ENCODE assay signal across 9 cellular contexts in the genomic region with DNA sequence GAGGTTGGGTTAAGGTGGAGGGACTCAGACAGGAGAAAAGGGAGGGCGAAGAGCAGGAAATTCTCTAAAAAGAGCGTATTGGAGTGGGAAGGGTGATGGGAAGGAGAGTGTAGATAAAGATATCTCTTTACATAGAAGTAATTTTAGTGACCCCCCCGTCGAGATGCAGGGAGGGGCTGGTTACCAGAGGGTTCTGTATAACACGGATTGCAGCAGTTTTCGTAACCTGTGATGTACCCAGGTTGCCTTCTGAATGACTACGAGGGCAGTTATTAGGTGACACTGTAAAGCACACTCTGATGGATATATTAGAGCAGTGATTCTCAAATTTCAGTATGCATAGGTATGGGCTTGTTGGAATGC. TPM values are rescaled to one million over a fixed set of nuclear protein-coding genes. Genes with fewer than 3 reads are reported as not detected.
DNase-seq lines count a peak whose midpoint lies in the region; ATAC-seq, FAIRE-seq and TF ChIP-seq lines count a peak whose summit lies in the region.
"Had no signal": no experiment of that assay in that cellular context is flagged by ENCODE, and none has a peak within 500 bp of the region (broad histone marks: within the 10 kb centered on the region; RNA-seq: fewer than 3 reads in every experiment).

No MANE protein-coding gene starts in this region.

- FAIRE-seq in small intestine (lab: Jason Lieb, UNC): no peak

- CTCF ChIA-PET in SK-N-SH (lab: Yijun Ruan, JAX): interaction anchor here (0.8 to 3.5 kb wide), 3 partner anchors 12 to 439 kb away, joined by 3 to 13 read pairs (median 3); no protein-coding TSS in a partner anchor
- CTCF ChIA-PET in GM10248 (lab: Yijun Ruan, JAX): interaction anchor here (1.6 to 5.1 kb wide), 2 partner anchors 11 to 12 kb away, joined by 9 to 23 read pairs; no protein-coding TSS in a partner anchor

- H3K9me3 Mint-ChIP-seq in GM23338: no peaks in the 10 kb centered on the region; the same call in 1 of the 3 replicates

- TF ChIP-seq CTCF in GM23338 (conservative IDR thresholded peaks at IDR 0.05; ENCODE audit: low read depth in 2 of 2) (no peak), SK-N-SH (IDR thresholded peaks at IDR 0.05) (no peak), fibroblast of villous mesenchyme (IDR thresholded peaks at IDR 0.05; ENCODE audit: insufficient read depth, low read depth, low read length) (no peak), GM10248 (IDR thresholded peaks at IDR 0.05; ENCODE audit: control extremely low read depth, extremely low read depth, low read depth, missing control alignments) (no peak)

- no peak for TF ChIP-seq RAD21 in SK-N-SH (IDR thresholded peaks at IDR 0.05; ENCODE audit: low read length)

- peak overlapping the region; percentile 64 for H3K27ac Mint-ChIP-seq in GM23338

- H3K27me3 ChIP-seq in GM23338 (ENCODE audit: insufficient read depth) (no peaks in the 10 kb centered on the region), SK-N-SH (ENCODE audit: insufficient read depth) (no peaks in the 10 kb centered on the region), small intestine (ENCODE audit: control insufficient read depth in 2 of 2, insufficient read depth in 2 of 2, low read length in 2 of 2) (no peaks in the 10 kb centered on the region)

- peaks cover 21% of the 10 kb centered on the region; the same call in 2 of the 3 replicates for H3K4me1 Mint-ChIP-seq in GM23338

- H4K20me1 ChIP-seq in GM23338 (replicated peaks; ENCODE audit: insufficient read depth): no peaks in the 10 kb centered on the region
- H4K20me1 ChIP-seq in SK-N-SH (ENCODE audit: insufficient read depth): no peaks in the 10 kb centered on the region

- no peak for TF ChIP-seq EP300 in SK-N-SH (IDR thresholded peaks at IDR 0.05; ENCODE audit: borderline replicate concordance in 1 of 2, low read depth in 1 of 2, low read length in 1 of 2)

- ATAC-seq in GM23338: no peak

- H3F3A ChIP-seq in GM23338 (replicated peaks; ENCODE audit: low read depth) (no peaks in the 10 kb centered on the region; the same call in 1 of the 2 replicates), SK-N-SH (replicated peaks; ENCODE audit: insufficient read depth) (peaks cover 21% of the 10 kb centered on the region)

- H3K4me2 ChIP-seq in GM23338: peak overlapping the region; percentile 92
- peak overlapping the region; percentile 90 for H3K4me2 ChIP-seq in SK-N-SH

- H3K4me3 ChIP-seq in GM23338 (peak overlapping the region; percentile 81), SK-N-SH (ENCODE audit: low read depth in 2 of 2, low read length in 1 of 2) (peak overlapping the region; percentile 77 to 99), fibroblast of villous mesenchyme (ENCODE audit: low read depth, low read length) (peak overlapping the region; percentile 87), small intestine (ENCODE audit: low read depth in 1 of 2, low read length in 2 of 2) (peak overlapping the region; percentile 52 to 54)

- H3K4me3 Mint-ChIP-seq in GM23338: peak overlapping the region; percentile 95

- no peaks in the 10 kb centered on the region for H3K36me3 ChIP-seq in GM23338 (ENCODE audit: insufficient read depth)
- no peaks in the 10 kb centered on the region for H3K36me3 ChIP-seq in SK-N-SH (replicated peaks in 1 of 2; ENCODE audit: control insufficient read depth in 1 of 2, insufficient read depth in 2 of 2, low read length in 1 of 2)
- H3K36me3 ChIP-seq in small intestine (ENCODE audit: control insufficient read depth in 2 of 2, insufficient read depth in 2 of 2, low read length in 2 of 2): no peaks in the 10 kb centered on the region

- H2AFZ ChIP-seq in GM23338 (peak overlapping the region; percentile 96), SK-N-SH (ENCODE audit: low read depth) (peak overlapping the region; percentile 99)

- peaks cover 5% of the 10 kb centered on the region for H3K27me3 Mint-ChIP-seq in GM23338 (ENCODE audit: insufficient read depth, low read depth, poor library complexity)

- H3K9me2 ChIP-seq in GM23338 (ENCODE audit: insufficient read depth) (no peaks in the 10 kb centered on the region), SK-N-SH (no peaks in the 10 kb centered on the region)

- no peaks in the 10 kb centered on the region for H3K36me3 Mint-ChIP-seq in GM23338 (ENCODE audit: low read depth)

- H3K9ac ChIP-seq in SK-N-SH: peak overlapping the region; percentile 92

- WGBS in SK-N-SH (ENCODE audit: low lambda C conversion rate): 8% methylated on average over 7 of the region's 7 CpGs
- WGBS in small intestine, 3 donors: 4 to 10% (median 8%) methylated on average over 7 of the region's 7 CpGs

- H3K79me2 ChIP-seq in GM23338 (replicated peaks; ENCODE audit: insufficient read depth): peaks cover 11% of the 10 kb centered on the region
- peaks cover 35% of the 10 kb centered on the region for H3K79me2 ChIP-seq in SK-N-SH (ENCODE audit: insufficient read depth)

- H3K27ac ChIP-seq in GM23338 (ENCODE audit: low read depth): no peak overlapping the region
- H3K27ac ChIP-seq in SK-N-SH (ENCODE audit: low read depth in 2 of 2, low read length in 1 of 2): peak overlapping the region; percentile 67 to 95
- peak overlapping the region in 1 of 2 donors; percentile 90 for H3K27ac ChIP-seq in small intestine (ENCODE audit: low read depth in 1 of 2, low read length in 1 of 2)

- no peaks in the 10 kb centered on the region for H3K9me3 ChIP-seq in SK-N-SH
- H3K9me3 ChIP-seq in small intestine (ENCODE audit: control insufficient read depth, low read depth): no peaks in the 10 kb centered on the region

- DNase-seq in GM23338 (ENCODE audit: low spot score) (no peak), SK-N-SH (no peak), fibroblast of villous mesenchyme (ENCODE audit: low read depth) (no peak), small intestine (no peak), nucleus accumbens (lab: John Stamatoyannopoulos, UW) (no peak), HuH-7 (ENCODE audit: low spot score) (no peak), NCI-H2196 (lab: John Stamatoyannopoulos, UW; ENCODE audit: unreplicated experiment) (no peak), GM10248 (ENCODE audit: extremely low spot score) (no peak)

- POLR2A ChIA-PET in SK-N-SH (lab: Yijun Ruan, JAX) (interaction anchor here (1.5 kb wide), 1 partner anchor 206 kb away, joined by 4 read pairs; a partner anchor contains a TSS), GM10248 (lab: Yijun Ruan, JAX) (no interaction called here)

- H3K4me1 ChIP-seq in GM23338 (ENCODE audit: insufficient read depth) (peaks cover 13% of the 10 kb centered on the region; the same call in 1 of the 2 replicates), SK-N-SH (ENCODE audit: control insufficient read depth in 1 of 2, insufficient read depth in 2 of 2, low read depth in 1 of 2, low read length in 1 of 2) (peaks cover 0 to 14% of the 10 kb centered on the region in 2 experiments; a peak in 1 of 4 replicates), small intestine (ENCODE audit: control insufficient read depth in 2 of 2, insufficient read depth in 1 of 2, low read depth in 1 of 2, low read length in 1 of 2) (no peaks in the 10 kb centered on the region)

TF ChIP-seq in GM23338, 12 proteins besides CTCF, POLR2A, EP300 and RAD21 (continues in another document):
- TF ChIP-seq ZNF114 (CRISPR knock-in tag; IDR thresholded peaks at IDR 0.05): no peak
- TF ChIP-seq EZH2phosphoT487 (IDR thresholded peaks at IDR 0.05; ENCODE audit: unreplicated experiment): no peak
- TF ChIP-seq, protein P1, sequence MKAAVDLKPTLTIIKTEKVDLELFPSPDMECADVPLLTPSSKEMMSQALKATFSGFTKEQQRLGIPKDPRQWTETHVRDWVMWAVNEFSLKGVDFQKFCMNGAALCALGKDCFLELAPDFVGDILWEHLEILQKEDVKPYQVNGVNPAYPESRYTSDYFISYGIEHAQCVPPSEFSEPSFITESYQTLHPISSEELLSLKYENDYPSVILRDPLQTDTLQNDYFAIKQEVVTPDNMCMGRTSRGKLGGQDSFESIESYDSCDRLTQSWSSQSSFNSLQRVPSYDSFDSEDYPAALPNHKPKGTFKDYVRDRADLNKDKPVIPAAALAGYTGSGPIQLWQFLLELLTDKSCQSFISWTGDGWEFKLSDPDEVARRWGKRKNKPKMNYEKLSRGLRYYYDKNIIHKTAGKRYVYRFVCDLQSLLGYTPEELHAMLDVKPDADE (IDR thresholded peaks at IDR 0.05): no peak
- TF ChIP-seq CREB1 (CRISPR knock-in tag; IDR thresholded peaks at IDR 0.05; ENCODE audit: low read depth): no peak

TF ChIP-seq in SK-N-SH, 30 proteins besides CTCF, POLR2A, EP300 and RAD21 (continues in another document):
- no peak for TF ChIP-seq TAF1 (IDR thresholded peaks at IDR 0.05; ENCODE audit: borderline replicate concordance, low read depth, low read length)
- TF ChIP-seq GATA2 (CRISPR knock-in tag; IDR thresholded peaks at IDR 0.05): no peak
- no peak for TF ChIP-seq EZH2phosphoT487 (IDR thresholded peaks at IDR 0.05; ENCODE audit: borderline replicate concordance, low read depth)
- TF ChIP-seq, protein P2, sequence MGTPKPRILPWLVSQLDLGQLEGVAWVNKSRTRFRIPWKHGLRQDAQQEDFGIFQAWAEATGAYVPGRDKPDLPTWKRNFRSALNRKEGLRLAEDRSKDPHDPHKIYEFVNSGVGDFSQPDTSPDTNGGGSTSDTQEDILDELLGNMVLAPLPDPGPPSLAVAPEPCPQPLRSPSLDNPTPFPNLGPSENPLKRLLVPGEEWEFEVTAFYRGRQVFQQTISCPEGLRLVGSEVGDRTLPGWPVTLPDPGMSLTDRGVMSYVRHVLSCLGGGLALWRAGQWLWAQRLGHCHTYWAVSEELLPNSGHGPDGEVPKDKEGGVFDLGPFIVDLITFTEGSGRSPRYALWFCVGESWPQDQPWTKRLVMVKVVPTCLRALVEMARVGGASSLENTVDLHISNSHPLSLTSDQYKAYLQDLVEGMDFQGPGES (IDR thresholded peaks at IDR 0.05; ENCODE audit: low read depth, low read length): no peak

RNA-seq across cellular contexts. Expression of a gene that starts 0.4 kb away (rescaled TPM):
- total RNA-seq in GM23338 (2014; rRNA removed; shearing (Covaris generic)): 7.6 and 10.6 TPM in 2 replicates
- polyA plus RNA-seq in GM23338 (2016; fragmentation: Nextera tagmentation; extraction: Ambion mirVana) (23.6 and 29.3 TPM in 2 replicates), SK-N-SH (2012; rRNA removed) (2.6 and 3.6 TPM in 2 replicates), small intestine (1 to 10 TPM in 2 of 3 donors, under 1 TPM in 1; 0.54 to 3.4 (median 2.6) TPM)
- 4.6 and 7.2 TPM in 2 replicates for polyA plus RNA-seq in SK-N-SH (2012; cell fraction: cytosol; rRNA removed)
- 2.2 and 3.5 TPM in 2 replicates for polyA plus RNA-seq in SK-N-SH (2012; cell fraction: nucleus; rRNA removed)
- total RNA-seq in fibroblast of villous mesenchyme: 9.0 and 9.9 TPM in 2 replicates

RNA-seq across cellular contexts. Expression of a gene that starts 32.9 kb away (rescaled TPM):
- total RNA-seq in GM23338 (2014; rRNA removed; shearing (Covaris generic)): 0.83 TPM in 1 of 2 replicates, not detected in the other
- 0.24 and 0.44 TPM in 2 replicates for polyA plus RNA-seq in GM23338 (2016; fragmentation: Nextera tagmentation; extraction: Ambion mirVana)
- not detected in 2 replicates for polyA plus RNA-seq in SK-N-SH (2012; rRNA removed)
- polyA plus RNA-seq in SK-N-SH (2012; cell fraction: cytosol; rRNA removed): not detected in 2 replicates
- not detected in 2 replicates for polyA plus RNA-seq in SK-N-SH (2012; cell fraction: nucleus; rRNA removed)
- total RNA-seq in fibroblast of villous mesenchyme: under 0.01 TPM in 1 of 2 replicates, not detected in the other
- polyA plus RNA-seq in small intestine: under 1 TPM in 1 of 3 donors, not detected in 2; 0.54 TPM
- total RNA-seq: HT1080 had no signal

RNA-seq across cellular contexts. Expression of a gene that starts 53.6 kb away (rescaled TPM):
- total RNA-seq in GM23338 (2014; rRNA removed; shearing (Covaris generic)): 1.6 and 3.7 TPM in 2 replicates
- polyA plus RNA-seq in GM23338 (2016; fragmentation: Nextera tagmentation; extraction: Ambion mirVana) (0.97 and 1.0 TPM in 2 replicates), SK-N-SH (2012; rRNA removed) (0.12 and 0.13 TPM in 2 replicates), small intestine (10 to 100 TPM in 2 of 3 donors, 1 to 10 TPM in 1; 3.7 to 12.7 (median 11.3) TPM)
- 0.12 and 0.16 TPM in 2 replicates for polyA plus RNA-seq in SK-N-SH (2012; cell fraction: cytosol; rRNA removed)
- polyA plus RNA-seq in SK-N-SH (2012; cell fraction: nucleus; rRNA removed): 0.07 and 0.14 TPM in 2 replicates
- 0.64 and 1.7 TPM in 2 replicates for total RNA-seq in fibroblast of villous mesenchyme
- total RNA-seq: HT1080 had no signal
